28 cellular contexts compared by ENCODE assay signal in genomic region chr9:71323357-71323756, GRCh38.
"Had no signal": no experiment of that assay in that cellular context is flagged by ENCODE, and none has a peak within 500 bp of the region (broad histone marks: within the 10 kb centered on the region; RNA-seq: fewer than 3 reads in every experiment).

No MANE protein-coding gene starts in this region.

- H3K4me3 Mint-ChIP-seq: stimulated activated effector memory CD8-positive, alpha-beta T cell treated with anti-CD3 and anti-CD28 coated beads, Interleukin-12 subunit alpha, Interleukin-12 subunit beta, amount 100 ng/mL, for 72 hours; stimulated activated memory B cell treated with anti-CD40 and anti-IgM and Interleukin-4, amounts not matched to agents 10 μg/mL and 1 μg/mL and 100 μg/mL, for 72 hours; stimulated activated naive B cell treated with anti-CD40 and anti-IgM and Interleukin-4, amounts not matched to agents 10 μg/mL and 1 μg/mL and 100 μg/mL, for 72 hours; stimulated activated naive CD8-positive, alpha-beta T cell treated with anti-CD3 and anti-CD28 coated beads, Interleukin-15, amount 100 ng/mL, for 72 hours; stimulated activated naive CD8-positive, alpha-beta T cell treated with anti-CD3 and anti-CD28 coated beads, Interleukin-15, Interleukin-2, amounts not matched to agents 100 ng/mL and 50 ng/mL, for 24 hours; type B pancreatic cell had no signal

- H3K36me3 ChIP-seq: stomach, suprapubic skin, thoracic aorta, thyroid gland, tibial artery, tibial nerve, transverse colon, upper lobe of left lung, upper lobe of right lung, uterus, vagina had no signal

- H3K9me3 Mint-ChIP-seq: stimulated activated effector memory CD8-positive, alpha-beta T cell treated with anti-CD3 and anti-CD28 coated beads, Interleukin-12 subunit alpha, Interleukin-12 subunit beta, amount 100 ng/mL, for 72 hours; stimulated activated memory B cell treated with anti-CD40 and anti-IgM and Interleukin-4, amounts not matched to agents 10 μg/mL and 1 μg/mL and 100 μg/mL, for 72 hours; stimulated activated naive B cell treated with anti-CD40 and anti-IgM and Interleukin-4, amounts not matched to agents 10 μg/mL and 1 μg/mL and 100 μg/mL, for 72 hours; stimulated activated naive CD8-positive, alpha-beta T cell treated with anti-CD3 and anti-CD28 coated beads, Interleukin-15, amount 100 ng/mL, for 72 hours; stimulated activated naive CD8-positive, alpha-beta T cell treated with anti-CD3 and anti-CD28 coated beads, Interleukin-15, Interleukin-2, amounts not matched to agents 100 ng/mL and 50 ng/mL, for 24 hours; type B pancreatic cell had no signal

- H3K27me3 ChIP-seq: stomach, suprapubic skin, testis, thyroid gland, tibial artery, tibial nerve, transverse colon, upper lobe of left lung, upper lobe of right lung, uterus, vagina had no signal

- H3K27ac Mint-ChIP-seq: stimulated activated effector memory CD8-positive, alpha-beta T cell treated with anti-CD3 and anti-CD28 coated beads, Interleukin-12 subunit alpha, Interleukin-12 subunit beta, amount 100 ng/mL, for 72 hours; stimulated activated memory B cell treated with anti-CD40 and anti-IgM and Interleukin-4, amounts not matched to agents 10 μg/mL and 1 μg/mL and 100 μg/mL, for 72 hours; stimulated activated naive B cell treated with anti-CD40 and anti-IgM and Interleukin-4, amounts not matched to agents 10 μg/mL and 1 μg/mL and 100 μg/mL, for 72 hours; stimulated activated naive CD8-positive, alpha-beta T cell treated with anti-CD3 and anti-CD28 coated beads, Interleukin-15, amount 100 ng/mL, for 72 hours; stimulated activated naive CD8-positive, alpha-beta T cell treated with anti-CD3 and anti-CD28 coated beads, Interleukin-15, Interleukin-2, amounts not matched to agents 100 ng/mL and 50 ng/mL, for 24 hours; type B pancreatic cell had no signal

- ATAC-seq: stimulated activated effector memory CD8-positive, alpha-beta T cell treated with anti-CD3 and anti-CD28 coated beads, Interleukin-12 subunit alpha, Interleukin-12 subunit beta, amount 100 ng/mL, for 72 hours; stimulated activated memory B cell treated with anti-CD40 and anti-IgM and Interleukin-4, amounts not matched to agents 10 μg/mL and 1 μg/mL and 100 μg/mL, for 72 hours; stimulated activated naive B cell treated with anti-CD40 and anti-IgM and Interleukin-4, amounts not matched to agents 10 μg/mL and 1 μg/mL and 100 μg/mL, for 72 hours; stimulated activated naive CD8-positive, alpha-beta T cell treated with anti-CD3 and anti-CD28 coated beads, Interleukin-15, amount 100 ng/mL, for 72 hours; stimulated activated naive CD8-positive, alpha-beta T cell treated with anti-CD3 and anti-CD28 coated beads, Interleukin-15, Interleukin-2, amounts not matched to agents 100 U/mL and 50 U/mL, for 24 hours; upper lobe of right lung had no signal

- H3K27me3 Mint-ChIP-seq: stimulated activated memory B cell treated with anti-CD40 and anti-IgM and Interleukin-4, amounts not matched to agents 10 μg/mL and 1 μg/mL and 100 μg/mL, for 72 hours had no signal

- H3K27ac ChIP-seq: stomach, suprapubic skin, testis, thoracic aorta, thyroid gland, tibial artery, tibial nerve, transverse colon, upper lobe of left lung, upper lobe of right lung, uterus, vagina had no signal

- H3K4me1 Mint-ChIP-seq: stimulated activated effector memory CD8-positive, alpha-beta T cell treated with anti-CD3 and anti-CD28 coated beads, Interleukin-12 subunit alpha, Interleukin-12 subunit beta, amount 100 ng/mL, for 72 hours; stimulated activated memory B cell treated with anti-CD40 and anti-IgM and Interleukin-4, amounts not matched to agents 10 μg/mL and 1 μg/mL and 100 μg/mL, for 72 hours; stimulated activated naive B cell treated with anti-CD40 and anti-IgM and Interleukin-4, amounts not matched to agents 10 μg/mL and 1 μg/mL and 100 μg/mL, for 72 hours; stimulated activated naive CD8-positive, alpha-beta T cell treated with anti-CD3 and anti-CD28 coated beads, Interleukin-15, amount 100 ng/mL, for 72 hours had no signal

- H3K4me3 ChIP-seq: stomach, suprapubic skin, testis, thoracic aorta, thyroid gland, tibial artery, tibial nerve, transverse colon, upper lobe of left lung, upper lobe of right lung, uterus, vagina had no signal

- H3K4me1 ChIP-seq: stomach, suprapubic skin, testis, thyroid gland, tibial artery, tibial nerve, transverse colon, upper lobe of left lung, upper lobe of right lung, uterus, vagina had no signal

- DNase-seq: stimulated activated CD4-positive, alpha-beta T cell treated with anti-CD3 and anti-CD28 coated beads, Interleukin-2, amount 100 ng/mL, for 48 hours; stimulated activated CD4-positive, alpha-beta T cell treated with anti-CD3 and anti-CD28 coated beads, Interleukin-4, amount 100 ng/mL, for 1 hour; stimulated activated CD4-positive, alpha-beta T cell treated with anti-CD3 and anti-CD28 coated beads, Interleukin-4, amount 100 ng/mL, for 24 hours; stimulated activated CD4-positive, alpha-beta T cell treated with anti-CD3 and anti-CD28 coated beads, Interleukin-4, amount 100 ng/mL, for 4 hours; stimulated activated CD8-positive, alpha-beta memory T cell treated with anti-CD3 and anti-CD28 coated beads, Interleukin-4, amount 100 ng/mL, for 48 hours; stimulated activated naive B cell treated with anti-CD40 and anti-IgM and Interleukin-4, amounts not matched to agents 10 μg/mL and 1 μg/mL and 100 μg/mL, for 72 hours; stimulated activated naive CD4-positive, alpha-beta T cell; stimulated activated naive CD4-positive, alpha-beta T cell treated with Interleukin-2 at 50 U/mL for 16 hours; stimulated activated naive CD8-positive, alpha-beta T cell treated with anti-CD3 and anti-CD28 coated beads, Interleukin-15, amount 100 ng/mL, for 72 hours; stimulated activated naive CD8-positive, alpha-beta T cell treated with anti-CD3 and anti-CD28 coated beads, Interleukin-15, Interleukin-2, amounts not matched to agents 100 U/mL and 50 U/mL, for 24 hours; stomach; substantia nigra; testis; thyroid gland; tibial artery; transverse colon; trophoblast cell; upper lobe of left lung; upper lobe of right lung; uterus had no signal

- H3K36me3 Mint-ChIP-seq: stimulated activated effector memory CD8-positive, alpha-beta T cell treated with anti-CD3 and anti-CD28 coated beads, Interleukin-12 subunit alpha, Interleukin-12 subunit beta, amount 100 ng/mL, for 72 hours; stimulated activated memory B cell treated with anti-CD40 and anti-IgM and Interleukin-4, amounts not matched to agents 10 μg/mL and 1 μg/mL and 100 μg/mL, for 72 hours; stimulated activated naive B cell treated with anti-CD40 and anti-IgM and Interleukin-4, amounts not matched to agents 10 μg/mL and 1 μg/mL and 100 μg/mL, for 72 hours; type B pancreatic cell had no signal

- H3K9me3 ChIP-seq: stomach, suprapubic skin, testis, thoracic aorta, thyroid gland, tibial artery, tibial nerve, transverse colon, upper lobe of left lung, upper lobe of right lung, uterus, vagina had no signal
